ENCODE assay signal across 10 cellular contexts in genomic region chr5:54522080-54522479, GRCh38. TPM values are rescaled to one million over a fixed set of nuclear protein-coding genes. Genes with fewer than 3 reads are reported as not detected.
DNase-seq lines count a peak whose midpoint lies in the region; ATAC-seq and TF ChIP-seq lines count a peak whose summit lies in the region.
"Had no signal": no experiment of that assay in that cellular context is flagged by ENCODE, and none has a peak within 500 bp of the region (broad histone marks: within the 10 kb centered on the region; RNA-seq: fewer than 3 reads in every experiment).

No MANE protein-coding gene starts in this region.

- H3K27me3 Mint-ChIP-seq in activated T-helper 1 cell treated with anti-CD3 and anti-CD28 coated beads, Interleukin-12 subunit alpha, Interleukin-12 subunit beta, Interleukin-2, Interleukin-4 antibody, amounts not matched to agents 30 ng/mL and 10 ng/mL and 1 ng/mL, durations not matched to agents 14 hours and 24 hours and 36 hours (ENCODE audit: insufficient read depth) = peaks cover under 1% of the 10 kb centered on the region
- no peaks in the 10 kb centered on the region for H3K27me3 Mint-ChIP-seq in type B pancreatic cell

- H3K14ac ChIP-seq in mesenchymal stem cell (ENCODE audit: low read length in 2 of 2) = no peak overlapping the region

- no peak overlapping the region for H4K8ac ChIP-seq in mesenchymal stem cell (ENCODE audit: low read length)

- H3K4me3 Mint-ChIP-seq in activated T-helper 1 cell treated with anti-CD3 and anti-CD28 coated beads, Interleukin-12 subunit alpha, Interleukin-12 subunit beta, Interleukin-2, Interleukin-4 antibody, amounts not matched to agents 30 ng/mL and 10 ng/mL and 1 ng/mL, durations not matched to agents 14 hours and 24 hours and 36 hours = peak overlapping the region; percentile 76
- H3K4me3 Mint-ChIP-seq in type B pancreatic cell = peak overlapping the region; percentile 74

- H2BK15ac ChIP-seq in mesenchymal stem cell (ENCODE audit: low read depth, poor library complexity, severe bottlenecking) = no peak overlapping the region

- H3K36me3 Mint-ChIP-seq in activated T-helper 1 cell treated with anti-CD3 and anti-CD28 coated beads, Interleukin-12 subunit alpha, Interleukin-12 subunit beta, Interleukin-2, Interleukin-4 antibody, amounts not matched to agents 30 ng/mL and 10 ng/mL and 1 ng/mL, durations not matched to agents 14 hours and 24 hours and 36 hours (ENCODE audit: low read depth) = peaks cover 37% of the 10 kb centered on the region
- peaks cover 15% of the 10 kb centered on the region for H3K36me3 Mint-ChIP-seq in type B pancreatic cell

- H3K27me3 ChIP-seq in heart left ventricle (no peaks in the 10 kb centered on the region), mesenchymal stem cell (ENCODE audit: control insufficient read depth in 1 of 2, insufficient read depth in 1 of 2, low read length in 2 of 2) (no peaks in the 10 kb centered on the region)

- H3K79me1 ChIP-seq in mesenchymal stem cell (replicated peaks; ENCODE audit: low read length, poor library complexity, severe bottlenecking) = peaks cover 27% of the 10 kb centered on the region

- no peak overlapping the region for H3K4me2 ChIP-seq in mesenchymal stem cell (ENCODE audit: low read length, poor library complexity, severe bottlenecking)

- H3K9ac ChIP-seq in mesenchymal stem cell (ENCODE audit: low read length) = peak overlapping the region; percentile 91

- DNase-seq in heart left ventricle (no peak), Right ventricle myocardium superior (no peak), mesenchymal stem cell (peak; percentile 46), type B pancreatic cell (ENCODE audit: extremely low spot score, unreplicated experiment) (no peak), NCI-H748 treated with DMSO at 0.1 percent for 48 hours (lab: John Stamatoyannopoulos, UW) (no peak), NCI-H128 (lab: John Stamatoyannopoulos, UW; ENCODE audit: unreplicated experiment) (no peak)
- no peak for DNase-seq in activated T-helper 1 cell treated with anti-CD3 and anti-CD28 coated beads, Interleukin-12 subunit alpha, Interleukin-12 subunit beta, Interleukin-2, Interleukin-4 antibody, amounts not matched to agents 30 ng/mL and 10 ng/mL and 1 ng/mL, durations not matched to agents 14 hours and 24 hours and 36 hours (ENCODE audit: low spot score)
- DNase-seq: amniotic stem cell, NCI-H446 treated with DMSO at 0.1 percent for 48 hours had no signal

- no peaks in the 10 kb centered on the region for H3K9me3 ChIP-seq in heart left ventricle
- no peaks in the 10 kb centered on the region for H3K9me3 ChIP-seq in mesenchymal stem cell (ENCODE audit: control insufficient read depth, low read length)

- TF ChIP-seq CTCF in heart left ventricle (IDR thresholded peaks at IDR 0.05) = no peak
- TF ChIP-seq CTCF in type B pancreatic cell (conservative IDR thresholded peaks at IDR 0.05) = no peak

- no peak overlapping the region for H3K23ac ChIP-seq in mesenchymal stem cell (ENCODE audit: low read length in 2 of 2)

- intact Hi-C loops in heart left ventricle (cut with DNase I) (loop anchor here in 7 of 10 donors (5.0 to 10.0 kb wide), 8 partner anchors 35 to 253 kb away; no protein-coding TSS in a partner anchor), Right ventricle myocardium superior (cut with DNase I) (loop anchor here (10.0 kb wide), 1 partner anchor 193 kb away; no protein-coding TSS in a partner anchor)
- intact Hi-C loops in activated T-helper 1 cell treated with anti-CD3 and anti-CD28 coated beads, Interleukin-12 subunit alpha, Interleukin-12 subunit beta, Interleukin-2, Interleukin-4 antibody, amounts not matched to agents 30 ng/mL and 10 ng/mL and 1 ng/mL, durations not matched to agents 14 hours and 24 hours and 36 hours (cut with micrococcal nuclease) = loop anchor here (2.0 to 10.0 kb wide), 2 partner anchors 89 to 543 kb away; no protein-coding TSS in a partner anchor

- H3K4me1 ChIP-seq in heart left ventricle = peaks cover 4 to 86% (median 69%) of the 10 kb centered on the region in 12 donors
- H3K4me1 ChIP-seq in mesenchymal stem cell (ENCODE audit: control insufficient read depth, insufficient read depth, low read depth, low read length) = peaks cover 23% of the 10 kb centered on the region

- H3K9me3 Mint-ChIP-seq in activated T-helper 1 cell treated with anti-CD3 and anti-CD28 coated beads, Interleukin-12 subunit alpha, Interleukin-12 subunit beta, Interleukin-2, Interleukin-4 antibody, amounts not matched to agents 30 ng/mL and 10 ng/mL and 1 ng/mL, durations not matched to agents 14 hours and 24 hours and 36 hours = no peaks in the 10 kb centered on the region
- H3K9me3 Mint-ChIP-seq in type B pancreatic cell = no peaks in the 10 kb centered on the region

- no peak overlapping the region for H2BK12ac ChIP-seq in mesenchymal stem cell (ENCODE audit: low read length in 2 of 2)

- H2AFZ ChIP-seq in mesenchymal stem cell (ENCODE audit: low read depth, low read length) = no peak overlapping the region

- no peak overlapping the region for H2AK5ac ChIP-seq in mesenchymal stem cell (ENCODE audit: low read length, severe bottlenecking)

- H3K27ac Mint-ChIP-seq in activated T-helper 1 cell treated with anti-CD3 and anti-CD28 coated beads, Interleukin-12 subunit alpha, Interleukin-12 subunit beta, Interleukin-2, Interleukin-4 antibody, amounts not matched to agents 30 ng/mL and 10 ng/mL and 1 ng/mL, durations not matched to agents 14 hours and 24 hours and 36 hours = no peak overlapping the region
- H3K27ac Mint-ChIP-seq in type B pancreatic cell = no peak overlapping the region

- H3K4me1 Mint-ChIP-seq in activated T-helper 1 cell treated with anti-CD3 and anti-CD28 coated beads, Interleukin-12 subunit alpha, Interleukin-12 subunit beta, Interleukin-2, Interleukin-4 antibody, amounts not matched to agents 30 ng/mL and 10 ng/mL and 1 ng/mL, durations not matched to agents 14 hours and 24 hours and 36 hours (ENCODE audit: low read depth) = peaks cover 59% of the 10 kb centered on the region
- peaks cover 46% of the 10 kb centered on the region for H3K4me1 Mint-ChIP-seq in type B pancreatic cell (ENCODE audit: unreplicated experiment)

- H4K91ac ChIP-seq in mesenchymal stem cell (ENCODE audit: low read length) = no peak overlapping the region

- H3K36me3 ChIP-seq in heart left ventricle = peaks cover 0 to 12% (median 0%) of the 10 kb centered on the region in 9 donors
- H3K36me3 ChIP-seq in mesenchymal stem cell (ENCODE audit: control insufficient read depth in 1 of 2, insufficient read depth in 2 of 2, low read depth in 1 of 2, low read length in 2 of 2) = peaks cover 11 to 33% of the 10 kb centered on the region in 2 experiments

- H3K4me3 ChIP-seq in heart left ventricle (peak overlapping the region in 10 of 12 donors; percentile 88 to 100 (median 96)), mesenchymal stem cell (ENCODE audit: insufficient read depth in 1 of 2, low read depth in 1 of 2, low read length in 2 of 2) (peak overlapping the region in 1 of 2 experiments; percentile 95)

- no peak overlapping the region for H3K18ac ChIP-seq in mesenchymal stem cell (ENCODE audit: low read depth in 1 of 2, low read length in 2 of 2)

- 76 to 87% (median 86%) methylated on average over 4 of the region's 4 CpGs for WGBS in heart left ventricle, 4 donors
- WGBS in mesenchymal stem cell = 83% methylated on average over 1 of the region's 4 CpGs

- no peak for TF ChIP-seq POLR2A in heart left ventricle (IDR thresholded peaks at IDR 0.05)

- H3K27ac ChIP-seq in heart left ventricle = peak overlapping the region in 5 of 12 donors; percentile 7 to 99 (median 95)
- H3K27ac ChIP-seq in mesenchymal stem cell (ENCODE audit: low read length, poor library complexity, severe bottlenecking) = no peak overlapping the region

- H2BK5ac ChIP-seq in mesenchymal stem cell (ENCODE audit: low read depth, low read length, poor library complexity, severe bottlenecking) = no peak overlapping the region

- H2BK120ac ChIP-seq in mesenchymal stem cell (ENCODE audit: low read depth, low read length) = no peak overlapping the region

- no peak for ATAC-seq in heart left ventricle
- no peak for ATAC-seq in Right ventricle myocardium superior (ENCODE audit: poor library complexity)
- no peak for ATAC-seq in GM19351 (IDR thresholded peaks at IDR 0.05; ENCODE audit: unreplicated experiment)

- no peak overlapping the region for H3K4ac ChIP-seq in mesenchymal stem cell (ENCODE audit: low read depth in 1 of 2, low read length in 2 of 2)

RNA-seq across cellular contexts. Expression of gene SNX18, which starts 4.5 kb away (rescaled TPM):
- 10 to 100 TPM; 18.8 to 39.6 (median 23.4) TPM for total RNA-seq in heart left ventricle
- 10 to 100 TPM in 1 of 2 donors, 1 to 10 TPM in 1; 4.1 to 16.7 TPM for polyA plus RNA-seq in heart left ventricle
- 24.9 TPM for total RNA-seq in Right ventricle myocardium superior
- total RNA-seq in activated T-helper 1 cell treated with anti-CD3 and anti-CD28 coated beads, Interleukin-12 subunit alpha, Interleukin-12 subunit beta, Interleukin-2, Interleukin-4 antibody, amounts not matched to agents 30 ng/mL and 10 ng/mL and 1 ng/mL, durations not matched to agents 14 hours and 24 hours and 36 hours = 25.4 and 27.9 TPM in 2 replicates
- polyA plus RNA-seq in mesenchymal stem cell (2013, experiment 1 of 2) = 21.6 TPM
- 22.4 TPM for polyA plus RNA-seq in mesenchymal stem cell (2013, experiment 2 of 2)
- 23.6 and 27.1 TPM in 2 replicates for total RNA-seq in type B pancreatic cell (ENCODE audit: low replicate concordance)
